ENCODE assay signal across 8 cellular contexts in genomic region chr1:40078512-40079333, GRCh38. TPM values are rescaled to one million over a fixed set of nuclear protein-coding genes. Genes with fewer than 3 reads are reported as not detected.
A peak's percentile ranks its signal among the peaks of the same experiment; 100 is the strongest.
DNase-seq lines count a peak whose midpoint lies in the region; ATAC-seq and TF ChIP-seq lines count a peak whose summit lies in the region.

No MANE protein-coding gene starts in this region.

- H3K27me3 ChIP-seq in breast epithelium: no peaks in the 10 kb centered on the region

- H3K36me3 ChIP-seq in breast epithelium: no peaks in the 10 kb centered on the region

- H3K4me1 ChIP-seq in breast epithelium: no peaks in the 10 kb centered on the region

- no peak overlapping the region for H3K4me3 Mint-ChIP-seq in activated CD4-positive, alpha-beta T cell treated with anti-CD3 and anti-CD28 coated beads for 36 hours
- no peak overlapping the region for H3K4me3 Mint-ChIP-seq in stimulated activated effector memory CD8-positive, alpha-beta T cell treated with anti-CD3 and anti-CD28 coated beads, Interleukin-12 subunit alpha, Interleukin-12 subunit beta, amount 100 ng/mL, for 72 hours

- TF ChIP-seq POLR2A in breast epithelium (IDR thresholded peaks at IDR 0.05): no peak

- TF ChIP-seq CTCF in breast epithelium (IDR thresholded peaks at IDR 0.05): peak; percentile 38 to 58 (median 56)

- H3K27me3 Mint-ChIP-seq in activated CD4-positive, alpha-beta T cell treated with anti-CD3 and anti-CD28 coated beads for 36 hours: no peaks in the 10 kb centered on the region

- intact Hi-C loops in activated CD4-positive, alpha-beta T cell treated with anti-CD3 and anti-CD28 coated beads for 36 hours (cut with DNase I, micrococcal nuclease): loop anchor here (1.0 kb wide), 1 partner anchor 260 kb away; no protein-coding TSS in a partner anchor
- intact Hi-C loops in breast epithelium (cut with DNase I; ENCODE audit: low total_unique reads) (no loop called here), left colon (cut with DNase I, micrococcal nuclease) (no loop called here)

- H3K4me3 ChIP-seq in breast epithelium: no peak overlapping the region

- H3K27ac ChIP-seq in breast epithelium: no peak overlapping the region

- peak overlapping the region; percentile 70 for H3K27ac Mint-ChIP-seq in activated CD4-positive, alpha-beta T cell treated with anti-CD3 and anti-CD28 coated beads for 36 hours
- H3K27ac Mint-ChIP-seq in stimulated activated effector memory CD8-positive, alpha-beta T cell treated with anti-CD3 and anti-CD28 coated beads, Interleukin-12 subunit alpha, Interleukin-12 subunit beta, amount 100 ng/mL, for 72 hours: no peak overlapping the region

- ATAC-seq in activated CD4-positive, alpha-beta T cell treated with anti-CD3 and anti-CD28 coated beads for 36 hours: peak; percentile 82
- ATAC-seq in left colon: peak; percentile 69
- ATAC-seq in stimulated activated effector memory CD8-positive, alpha-beta T cell treated with anti-CD3 and anti-CD28 coated beads, Interleukin-12 subunit alpha, Interleukin-12 subunit beta, amount 100 ng/mL, for 72 hours: peak; percentile 72
- ATAC-seq in HG03342 (IDR thresholded peaks at IDR 0.05; ENCODE audit: unreplicated experiment): no peak

- peaks cover 36% of the 10 kb centered on the region for H3K36me3 Mint-ChIP-seq in activated CD4-positive, alpha-beta T cell treated with anti-CD3 and anti-CD28 coated beads for 36 hours (ENCODE audit: low read depth)
- H3K36me3 Mint-ChIP-seq in stimulated activated effector memory CD8-positive, alpha-beta T cell treated with anti-CD3 and anti-CD28 coated beads, Interleukin-12 subunit alpha, Interleukin-12 subunit beta, amount 100 ng/mL, for 72 hours: peaks cover 77% of the 10 kb centered on the region

- H3K4me1 Mint-ChIP-seq in activated CD4-positive, alpha-beta T cell treated with anti-CD3 and anti-CD28 coated beads for 36 hours: peaks cover 13% of the 10 kb centered on the region
- H3K4me1 Mint-ChIP-seq in stimulated activated effector memory CD8-positive, alpha-beta T cell treated with anti-CD3 and anti-CD28 coated beads, Interleukin-12 subunit alpha, Interleukin-12 subunit beta, amount 100 ng/mL, for 72 hours: peaks cover 7% of the 10 kb centered on the region

- CTCF ChIA-PET in activated CD4-positive, alpha-beta T cell treated with anti-CD3 and anti-CD28 coated beads for 36 hours (lab: Charles Lee): interaction anchor here (0.6 to 3.3 kb wide), 14 partner anchors 10 to 914 kb away, joined by 3 to 20 read pairs (median 3); no protein-coding TSS in a partner anchor

- DNase-seq in activated CD4-positive, alpha-beta T cell treated with anti-CD3 and anti-CD28 coated beads for 36 hours: peak; percentile 61
- no peak for DNase-seq in activated CD4-positive, alpha-beta T cell treated with anti-CD3 and anti-CD28 coated beads for 1 hour
- DNase-seq in NCI-H1092 treated with DMSO at 0.1 percent for 48 hours (lab: John Stamatoyannopoulos, UW) (peak; percentile 78), SW480 (ENCODE audit: low spot score) (peak; percentile 52), breast epithelium (ENCODE audit: low spot score in 2 of 2) (peak in 1 of 2 donors; percentile 50), left colon (peak in 1 of 2 donors; percentile 36)
- DNase-seq in stimulated activated effector memory CD8-positive, alpha-beta T cell treated with anti-CD3 and anti-CD28 coated beads, Interleukin-12 subunit alpha, Interleukin-12 subunit beta, amount 100 ng/mL, for 72 hours (ENCODE audit: low spot score in 2 of 2): peak; percentile 47 to 76

- no peaks in the 10 kb centered on the region for H3K9me3 ChIP-seq in breast epithelium

- H3K9me3 Mint-ChIP-seq in activated CD4-positive, alpha-beta T cell treated with anti-CD3 and anti-CD28 coated beads for 36 hours (ENCODE audit: low read depth): no peaks in the 10 kb centered on the region
- H3K9me3 Mint-ChIP-seq in stimulated activated effector memory CD8-positive, alpha-beta T cell treated with anti-CD3 and anti-CD28 coated beads, Interleukin-12 subunit alpha, Interleukin-12 subunit beta, amount 100 ng/mL, for 72 hours: no peaks in the 10 kb centered on the region

- POLR2A ChIA-PET in activated CD4-positive, alpha-beta T cell treated with anti-CD3 and anti-CD28 coated beads for 36 hours (lab: Charles Lee): no interaction called here

RNA-seq across cellular contexts. Expression of gene PPT1, which starts 18.3 kb away (rescaled TPM):
- total RNA-seq in activated CD4-positive, alpha-beta T cell treated with anti-CD3 and anti-CD28 coated beads for 36 hours: 10 to 100 TPM; 75.4 to 77.4 TPM
- 100 to 1,000 TPM in 2 of 3 donors, 10 to 100 TPM in 1; 84.0 to 126 (median 108) TPM for total RNA-seq in breast epithelium
- 10 to 100 TPM; 17.5 to 28.6 TPM for total RNA-seq in left colon

RNA-seq across cellular contexts. Expression of gene CAP1, which starts 38.2 kb away (rescaled TPM):
- 100 to 1,000 TPM; 527 to 553 TPM for total RNA-seq in activated CD4-positive, alpha-beta T cell treated with anti-CD3 and anti-CD28 coated beads for 36 hours
- total RNA-seq in breast epithelium (100 to 1,000 TPM; 244 to 285 (median 244) TPM), left colon (100 to 1,000 TPM; 474 to 514 TPM)

Comparison
In these comparisons a context has a peak if more than half of its experiments do, and no peak if none do; other contexts are left out.
1. intact Hi-C loops: an anchor here in activated CD4-positive, alpha-beta T cell treated with anti-CD3 and anti-CD28 coated beads for 36 hours (1.0 kb wide); none called in breast epithelium and left colon.